Comparison of ENCODE assay signal across 11 cellular contexts in genomic region chr19:45456500-45456815, GRCh38. TPM values are rescaled to one million over a fixed set of nuclear protein-coding genes. Genes with fewer than 3 reads are reported as not detected.
DNase-seq lines count a peak whose midpoint lies in the region; ATAC-seq, FAIRE-seq and TF ChIP-seq lines count a peak whose summit lies in the region.
"Had no signal": no experiment of that assay in that cellular context is flagged by ENCODE, and none has a peak within 500 bp of the region (broad histone marks: within the 10 kb centered on the region; RNA-seq: fewer than 3 reads in every experiment).

No MANE protein-coding gene starts in this region.

- H3K27ac ChIP-seq in left ventricle myocardium inferior (replicated peaks) (peak overlapping the region; percentile 79), coronary artery (peak overlapping the region; percentile 83 to 90), aorta (ENCODE audit: low read depth in 1 of 2, low read length in 2 of 2) (peak overlapping the region; percentile 28 to 68)
- H3K27ac ChIP-seq: KMS-11 had no signal

- no peak overlapping the region for H3K4me3 Mint-ChIP-seq in nephron

- H3K4me3 ChIP-seq in left ventricle myocardium inferior (no peak overlapping the region), coronary artery (no peak overlapping the region), aorta (ENCODE audit: low read length in 2 of 2) (no peak overlapping the region)

- in situ Hi-C loops in ACHN (cut with HindIII; ENCODE audit: low pct_ligation_motif_present, low pct_unique_long_range_greater_than_20kb, low sequenced_read_pairs), result no loop called here

- H3K27me3 ChIP-seq in left ventricle myocardium inferior (ENCODE audit: low read depth), result no peaks in the 10 kb centered on the region
- no peaks in the 10 kb centered on the region for H3K27me3 ChIP-seq in aorta (ENCODE audit: control insufficient read depth in 1 of 2, insufficient read depth in 2 of 2, low read length in 1 of 2)
- H3K27me3 ChIP-seq: BE2C had no signal

- ATAC-seq in left cardiac atrium (no peak), aorta (ENCODE audit: low FRiP score) (no peak)

- H3K36me3 ChIP-seq in left ventricle myocardium inferior (no peaks in the 10 kb centered on the region), aorta (ENCODE audit: control insufficient read depth in 1 of 2, insufficient read depth in 2 of 2, low read length in 1 of 2) (no peaks in the 10 kb centered on the region)
- H3K36me3 ChIP-seq: BE2C had no signal

- H3K9me3 ChIP-seq in left ventricle myocardium inferior (replicated peaks) (no peaks in the 10 kb centered on the region), aorta (ENCODE audit: control insufficient read depth, low read length) (no peaks in the 10 kb centered on the region)
- H3K9me3 ChIP-seq: BE2C had no signal

- no peaks in the 10 kb centered on the region for H3K36me3 Mint-ChIP-seq in nephron (ENCODE audit: low read depth)

- H3K9me3 Mint-ChIP-seq in nephron, result no peaks in the 10 kb centered on the region

- no peak for FAIRE-seq in HTR-8/SVneo (lab: Jason Lieb, UNC)

- TF ChIP-seq CTCF in left ventricle myocardium inferior (IDR thresholded peaks at IDR 0.05; ENCODE audit: borderline replicate concordance) (no peak), coronary artery (IDR thresholded peaks at IDR 0.05) (no peak), nephron (IDR thresholded peaks at IDR 0.05; ENCODE audit: unreplicated experiment in 3 of 3) (no peak)

- H3K4me1 Mint-ChIP-seq in nephron, result peaks cover 31% of the 10 kb centered on the region

- no peak for DNase-seq in left ventricle myocardium inferior
- no peak for DNase-seq in left cardiac atrium
- DNase-seq in coronary artery (ENCODE audit: low spot score), result no peak
- DNase-seq in aorta, result no peak
- no peak for DNase-seq in HTR-8/SVneo (ENCODE audit: insufficient read length, low spot score)
- DNase-seq in stimulated activated CD4-positive, alpha-beta T cell treated with anti-CD3 and anti-CD28 coated beads, Interleukin-15, amount 100 ng/mL, for 24 hours, result no peak
- DNase-seq in ACHN, result no peak
- DNase-seq: NCI-H526 had no signal

- WGBS in aorta, 2 donors, result 52 to 55% methylated on average over 2 of the region's 2 CpGs

- intact Hi-C loops in left ventricle myocardium inferior (cut with micrococcal nuclease) (no loop called here), left cardiac atrium (cut with DNase I) (no loop called here), aorta (cut with DNase I) (no loop called here)

- peak overlapping the region; percentile 78 to 91 (median 85) for H3K27ac Mint-ChIP-seq in nephron

- peaks cover 21% of the 10 kb centered on the region for H3K27me3 Mint-ChIP-seq in nephron (ENCODE audit: low read depth)

- H3K4me1 ChIP-seq in left ventricle myocardium inferior (peaks cover 19% of the 10 kb centered on the region), aorta (ENCODE audit: control insufficient read depth in 1 of 2, insufficient read depth in 2 of 2, low read length in 2 of 2) (no peaks in the 10 kb centered on the region)

RNA-seq across cellular contexts. Expression of gene FOSB, which starts 11.3 kb away (rescaled TPM):
- total RNA-seq in left ventricle myocardium inferior, result 0.33 TPM
- 1 to 10 TPM; 1.5 to 5.5 TPM for total RNA-seq in left cardiac atrium
- 100 to 1,000 TPM in 1 of 2 donors, 1 to 10 TPM in 1; 3.1 to 754 TPM for total RNA-seq in aorta
- 100 to 1,000 TPM in 1 of 2 donors, 10 to 100 TPM in 1; 18.4 to 105 TPM for polyA plus RNA-seq in aorta

RNA-seq across cellular contexts. Expression of gene ERCC1, which starts 32.7 kb away (rescaled TPM):
- total RNA-seq in left ventricle myocardium inferior (108 TPM), left cardiac atrium (100 to 1,000 TPM; 105 to 140 TPM), aorta (10 to 100 TPM; 61.4 to 69.9 TPM)
- 10 to 100 TPM; 44.5 to 81.7 TPM for polyA plus RNA-seq in aorta

RNA-seq across cellular contexts. Expression of gene RTN2, which starts 40.4 kb away (rescaled TPM):
- total RNA-seq in left ventricle myocardium inferior, result 19.1 TPM
- total RNA-seq in left cardiac atrium, result 10 to 100 TPM; 13.0 to 16.3 TPM
- 10 to 100 TPM in 1 of 2 donors, 1 to 10 TPM in 1; 8.1 to 11.6 TPM for total RNA-seq in aorta
- 10 to 100 TPM in 1 of 2 donors, 1 to 10 TPM in 1; 7.0 to 13.1 TPM for polyA plus RNA-seq in aorta

RNA-seq across cellular contexts. Expression of gene PPM1N, which starts 41.8 kb away (rescaled TPM):
- total RNA-seq in left ventricle myocardium inferior, result 0.19 TPM
- total RNA-seq in left cardiac atrium, result 1 to 10 TPM in 1 of 2 donors, under 1 TPM in 1; 0.47 to 1.0 TPM
- total RNA-seq in aorta, result 1 to 10 TPM in 1 of 2 donors, under 1 TPM in 1; 0.88 to 2.5 TPM
- under 1 TPM in 1 of 2 donors, not detected in 1; 0.67 TPM for polyA plus RNA-seq in aorta

RNA-seq across cellular contexts. Expression of gene POLR1G, which starts 50.0 kb away (rescaled TPM):
- 5.2 TPM for total RNA-seq in left ventricle myocardium inferior
- 1 to 10 TPM; 4.6 to 5.5 TPM for total RNA-seq in left cardiac atrium
- total RNA-seq in aorta, result 1 to 10 TPM; 3.5 to 3.9 TPM
- 1 to 10 TPM; 1.9 to 3.6 TPM for polyA plus RNA-seq in aorta
